In the genomic region with DNA sequence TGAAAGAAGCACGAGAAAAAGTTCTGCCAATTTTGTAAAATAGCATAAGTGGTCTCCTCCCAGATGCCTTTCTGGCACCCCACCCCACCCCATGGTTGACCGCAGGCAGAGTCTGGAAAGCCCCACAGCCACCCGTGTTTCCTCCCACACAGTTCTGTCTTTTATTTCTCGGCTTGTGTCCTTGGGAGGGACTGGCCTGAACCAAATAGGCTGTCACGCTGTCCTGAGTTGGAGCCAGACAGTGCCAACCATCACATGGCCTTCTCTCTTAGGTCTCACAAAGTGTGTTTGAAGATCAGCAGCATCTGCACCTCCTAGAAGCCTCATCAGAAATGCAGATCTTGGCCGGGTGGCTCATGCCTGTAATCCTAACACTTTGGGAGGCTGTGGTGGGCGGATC, we compare ENCODE assay signal across 19 cellular contexts. TPM values are rescaled to one million over a fixed set of nuclear protein-coding genes. Genes with fewer than 3 reads are reported as not detected.
A peak's percentile ranks its signal among the peaks of the same experiment; 100 is the strongest.
DNase-seq lines count a peak whose midpoint lies in the region; ATAC-seq and TF ChIP-seq lines count a peak whose summit lies in the region.
"Had no signal": no experiment of that assay in that cellular context is flagged by ENCODE, and none has a peak within 500 bp of the region (broad histone marks: within the 10 kb centered on the region; RNA-seq: fewer than 3 reads in every experiment).

No MANE protein-coding gene starts in this region.

- H3K36me3 ChIP-seq in CD4-positive, CD25-positive, alpha-beta regulatory T cell (ENCODE audit: control insufficient read depth, insufficient read depth, low read length), result no peaks in the 10 kb centered on the region
- H3K36me3 ChIP-seq in gastroesophageal sphincter, result no peaks in the 10 kb centered on the region
- H3K36me3 ChIP-seq in mesendoderm (ENCODE audit: control insufficient read depth, insufficient read depth, low read length), result no peaks in the 10 kb centered on the region

- H3K4me1 Mint-ChIP-seq in CD4-positive, CD25-positive, alpha-beta regulatory T cell, result peaks cover 24 to 58% (median 32%) of the 10 kb centered on the region in 4 donors
- peaks cover 25 to 29% of the 10 kb centered on the region in 2 donors for H3K4me1 Mint-ChIP-seq in effector memory CD8-positive, alpha-beta T cell (ENCODE audit: low read depth in 2 of 2)
- H3K4me1 Mint-ChIP-seq: H9 had no signal

- intact Hi-C loops in sciatic nerve (cut with DNase I), result no loop called here

- no peak for TF ChIP-seq EP300 in gastroesophageal sphincter (IDR thresholded peaks at IDR 0.05)

- H3K9me3 Mint-ChIP-seq in CD4-positive, CD25-positive, alpha-beta regulatory T cell, result peaks cover 0 to 4% (median 0%) of the 10 kb centered on the region in 7 donors
- peaks cover 0 to 4% of the 10 kb centered on the region in 2 donors for H3K9me3 Mint-ChIP-seq in effector memory CD8-positive, alpha-beta T cell

- no peak overlapping the region for H2BK15ac ChIP-seq in mesendoderm (replicated peaks; ENCODE audit: low read depth)

- H3K27me3 Mint-ChIP-seq in CD4-positive, CD25-positive, alpha-beta regulatory T cell, result no peaks in the 10 kb centered on the region
- no peaks in the 10 kb centered on the region for H3K27me3 Mint-ChIP-seq in effector memory CD8-positive, alpha-beta T cell

- H3K9ac ChIP-seq in mesendoderm (ENCODE audit: low read length), result no peak overlapping the region
- H3K9ac ChIP-seq: parathyroid adenoma had no signal

- H2BK5ac ChIP-seq in mesendoderm (ENCODE audit: low read length), result no peak overlapping the region

- H3K27me3 ChIP-seq in CD4-positive, CD25-positive, alpha-beta regulatory T cell (ENCODE audit: control insufficient read depth, insufficient read depth, low read length), result no peaks in the 10 kb centered on the region
- H3K27me3 ChIP-seq in gastroesophageal sphincter (no peaks in the 10 kb centered on the region), mesendoderm (ENCODE audit: insufficient read depth, low read length, poor library complexity) (no peaks in the 10 kb centered on the region)

- 80 to 87% methylated on average over 1 to 3 of the region's 7 CpGs for WGBS in gastroesophageal sphincter (ENCODE audit: low coverage in 1 of 2), 2 donors
- WGBS in mesendoderm (ENCODE audit: extremely low coverage, insufficient coverage, low lambda C conversion rate), result no CpG with 5 or more reads among the region's 7 CpGs

- peak overlapping the region; percentile 90 to 97 (median 92) for H3K27ac Mint-ChIP-seq in CD4-positive, CD25-positive, alpha-beta regulatory T cell
- H3K27ac Mint-ChIP-seq in effector memory CD8-positive, alpha-beta T cell, result peak overlapping the region; percentile 29 to 39
- H3K27ac Mint-ChIP-seq: H9 had no signal

- H3K4me3 Mint-ChIP-seq in CD4-positive, CD25-positive, alpha-beta regulatory T cell, result no peak overlapping the region
- no peak overlapping the region for H3K4me3 Mint-ChIP-seq in effector memory CD8-positive, alpha-beta T cell
- H3K4me3 Mint-ChIP-seq: H9 had no signal

- no peak overlapping the region for H3K4me2 ChIP-seq in mesendoderm (ENCODE audit: low read length)

- H2BK120ac ChIP-seq in mesendoderm (ENCODE audit: low read depth, low read length), result no peak overlapping the region

- TF ChIP-seq CTCF in gastroesophageal sphincter (IDR thresholded peaks at IDR 0.05), result no peak

- no peaks in the 10 kb centered on the region for H3K79me1 ChIP-seq in mesendoderm (ENCODE audit: low read length)

- DNase-seq in CD4-positive, CD25-positive, alpha-beta regulatory T cell, result peak in 2 of 3 donors; percentile 20 to 22
- DNase-seq in effector memory CD8-positive, alpha-beta T cell, result peak; percentile 20 to 26 (median 23)
- DNase-seq in sciatic nerve (ENCODE audit: low spot score) (no peak), HUDEP-2 (lab: John Stamatoyannopoulos, UW; ENCODE audit: unreplicated experiment in 76 of 76) (no peak), mesendoderm (no peak)
- DNase-seq: activated CD4-positive, alpha-beta T cell treated with anti-CD3 and anti-CD28 coated beads, Interleukin-2, amount 50 U/mL, for 1 hour; DND-41; erythroblast; glutamatergic neuron; H9; NCI-H187 treated with DMSO at 0.1 percent for 48 hours; NCI-H510A; PC-3 had no signal

- H3K23ac ChIP-seq in mesendoderm (ENCODE audit: low read length), result no peak overlapping the region

- no peak overlapping the region for H3K56ac ChIP-seq in mesendoderm (ENCODE audit: low read length)

- H3K4ac ChIP-seq in mesendoderm (ENCODE audit: low read depth, low read length), result no peak overlapping the region

- H3K27ac ChIP-seq in CD4-positive, CD25-positive, alpha-beta regulatory T cell (ENCODE audit: insufficient read depth, low read length, poor library complexity, severe bottlenecking), result peak overlapping the region; percentile 18
- H3K27ac ChIP-seq in gastroesophageal sphincter (no peak overlapping the region), mesendoderm (ENCODE audit: low read depth, low read length) (no peak overlapping the region)
- H3K27ac ChIP-seq: C4-2B, parathyroid adenoma, SK-N-MC had no signal

- no peaks in the 10 kb centered on the region for H3K79me2 ChIP-seq in mesendoderm (ENCODE audit: control insufficient read depth, insufficient read depth, low read length)
- H3K79me2 ChIP-seq: parathyroid adenoma had no signal

- no peak for TF ChIP-seq POLR2A in gastroesophageal sphincter (IDR thresholded peaks at IDR 0.05)

- H4K8ac ChIP-seq in mesendoderm (ENCODE audit: low read depth, low read length), result no peak overlapping the region

- no peaks in the 10 kb centered on the region for H3K9me3 ChIP-seq in CD4-positive, CD25-positive, alpha-beta regulatory T cell (ENCODE audit: control insufficient read depth in 2 of 2, low read length in 2 of 2)
- no peaks in the 10 kb centered on the region for H3K9me3 ChIP-seq in gastroesophageal sphincter

- peaks cover 41% of the 10 kb centered on the region for H3K4me1 ChIP-seq in CD4-positive, CD25-positive, alpha-beta regulatory T cell (ENCODE audit: control insufficient read depth, insufficient read depth, low read length, poor library complexity, severe bottlenecking)
- H3K4me1 ChIP-seq in gastroesophageal sphincter (peaks cover 0 to 15% (median 5%) of the 10 kb centered on the region in 3 donors), mesendoderm (ENCODE audit: control insufficient read depth, low read depth, low read length) (no peaks in the 10 kb centered on the region)

- H3K18ac ChIP-seq in mesendoderm (ENCODE audit: low read length), result no peak overlapping the region

- H3K4me3 ChIP-seq in CD4-positive, CD25-positive, alpha-beta regulatory T cell (ENCODE audit: low read depth, low read length), result no peak overlapping the region
- H3K4me3 ChIP-seq in gastroesophageal sphincter, result no peak overlapping the region
- no peak overlapping the region for H3K4me3 ChIP-seq in mesendoderm (ENCODE audit: low read length)
- H3K4me3 ChIP-seq: SK-N-MC, skin epidermis had no signal

- ATAC-seq in CD4-positive, CD25-positive, alpha-beta regulatory T cell (ENCODE audit: low read depth in 2 of 2), result peak in 1 of 2 donors; percentile 29
- peak; percentile 29 for ATAC-seq in GM18868 (IDR thresholded peaks at IDR 0.05; ENCODE audit: unreplicated experiment)
- peak; percentile 86 for ATAC-seq in effector memory CD8-positive, alpha-beta T cell (replicated peaks)
- ATAC-seq in sciatic nerve, result peak; percentile 26
- ATAC-seq in gastroesophageal sphincter, result no peak
- ATAC-seq: PC-3 had no signal

- H2AK5ac ChIP-seq in mesendoderm (ENCODE audit: low read length), result no peak overlapping the region

- no peaks in the 10 kb centered on the region for H3K36me3 Mint-ChIP-seq in CD4-positive, CD25-positive, alpha-beta regulatory T cell
- no peaks in the 10 kb centered on the region for H3K36me3 Mint-ChIP-seq in effector memory CD8-positive, alpha-beta T cell (ENCODE audit: insufficient read depth)

- no peak overlapping the region for H4K5ac ChIP-seq in mesendoderm (ENCODE audit: low read length)

RNA-seq across cellular contexts. Expression of a gene that starts 10.2 kb away (rescaled TPM):
- 38.1 TPM for total RNA-seq in CD4-positive, CD25-positive, alpha-beta regulatory T cell
- 10 to 100 TPM; 63.0 to 79.1 (median 71.3) TPM for polyA plus RNA-seq in CD4-positive, CD25-positive, alpha-beta regulatory T cell
- 56.5 TPM for total RNA-seq in sciatic nerve
- 100 to 1,000 TPM in 1 of 4 donors, 10 to 100 TPM in 3; 65.3 to 110 (median 67.6) TPM for total RNA-seq in gastroesophageal sphincter
- 120 TPM for polyA plus RNA-seq in mesendoderm (2013, experiment 1 of 2)
- polyA plus RNA-seq in mesendoderm (2013, experiment 2 of 2), result 121 TPM

RNA-seq across cellular contexts. Expression of a gene that starts 49.4 kb away (rescaled TPM):
- 0.57 TPM for total RNA-seq in CD4-positive, CD25-positive, alpha-beta regulatory T cell
- polyA plus RNA-seq in CD4-positive, CD25-positive, alpha-beta regulatory T cell, result not detected
- total RNA-seq in sciatic nerve, result 2.1 TPM
- total RNA-seq in gastroesophageal sphincter, result 1 to 10 TPM in 1 of 4 donors, under 1 TPM in 2, not detected in 1; 0.10 to 4.0 (median 0.46) TPM
- 0.15 TPM for polyA plus RNA-seq in mesendoderm (2013, experiment 1 of 2)
- polyA plus RNA-seq in mesendoderm (2013, experiment 2 of 2), result 0.18 TPM

Comparison
In these comparisons a context has a peak if more than half of its experiments do, and no peak if none do; other contexts are left out.
1. DNase-seq: peak in CD4-positive, CD25-positive, alpha-beta regulatory T cell (2 of 3) and effector memory CD8-positive, alpha-beta T cell (3 of 3); none in sciatic nerve (single experiment), HUDEP-2 (0 of 76) and mesendoderm (single experiment).